ENCODE assay signal across 32 cellular contexts in genomic region chr17:55258578-55259135, GRCh38. TPM values are rescaled to one million over a fixed set of nuclear protein-coding genes. Genes with fewer than 3 reads are reported as not detected.
"Had no signal": no experiment of that assay in that cellular context is flagged by ENCODE, and none has a peak within 500 bp of the region (broad histone marks: within the 10 kb centered on the region; RNA-seq: fewer than 3 reads in every experiment).

No MANE protein-coding gene starts in this region.

- H3K4me3 Mint-ChIP-seq: naive thymus-derived CD4-positive, alpha-beta T cell; natural killer cell; nephron; neural progenitor cell; stimulated activated memory B cell treated with anti-CD40 and anti-IgM and Interleukin-4, amounts not matched to agents 10 μg/mL and 1 μg/mL and 100 μg/mL, for 72 hours; stimulated activated naive CD8-positive, alpha-beta T cell treated with anti-CD3 and anti-CD28 coated beads, Interleukin-15, amount 100 ng/mL, for 72 hours had no signal

- H2AFZ ChIP-seq: parathyroid adenoma had no signal

- ATAC-seq: naive thymus-derived CD4-positive, alpha-beta T cell; natural killer cell; psoas muscle; right cardiac atrium; sciatic nerve; stimulated activated memory B cell treated with anti-CD40 and anti-IgM and Interleukin-4, amounts not matched to agents 10 μg/mL and 1 μg/mL and 100 μg/mL, for 72 hours; stimulated activated naive CD8-positive, alpha-beta T cell treated with anti-CD3 and anti-CD28 coated beads, Interleukin-15, amount 100 ng/mL, for 72 hours; stimulated activated naive CD8-positive, alpha-beta T cell treated with anti-CD3 and anti-CD28 coated beads, Interleukin-15, Interleukin-2, amounts not matched to agents 100 U/mL and 50 U/mL, for 24 hours had no signal

- H3K4me1 Mint-ChIP-seq: nephron had no signal

- H3K36me3 Mint-ChIP-seq: neural progenitor cell; stimulated activated memory B cell treated with anti-CD40 and anti-IgM and Interleukin-4, amounts not matched to agents 10 μg/mL and 1 μg/mL and 100 μg/mL, for 72 hours had no signal

- H3K36me3 ChIP-seq: neural progenitor cell, ovary, spleen, thoracic aorta, thyroid gland, tibial nerve, upper lobe of left lung, vagina had no signal

- H3K27me3 ChIP-seq: ovary, thyroid gland, vagina had no signal

- H3K27ac Mint-ChIP-seq: naive thymus-derived CD4-positive, alpha-beta T cell; natural killer cell; nephron; neural progenitor cell; progenitor cell of endocrine pancreas; stimulated activated memory B cell treated with anti-CD40 and anti-IgM and Interleukin-4, amounts not matched to agents 10 μg/mL and 1 μg/mL and 100 μg/mL, for 72 hours; stimulated activated naive CD8-positive, alpha-beta T cell treated with anti-CD3 and anti-CD28 coated beads, Interleukin-15, amount 100 ng/mL, for 72 hours had no signal

- H3K9me3 Mint-ChIP-seq: neural progenitor cell; stimulated activated memory B cell treated with anti-CD40 and anti-IgM and Interleukin-4, amounts not matched to agents 10 μg/mL and 1 μg/mL and 100 μg/mL, for 72 hours; stimulated activated naive CD8-positive, alpha-beta T cell treated with anti-CD3 and anti-CD28 coated beads, Interleukin-15, amount 100 ng/mL, for 72 hours had no signal

- FAIRE-seq: urothelium cell line had no signal

- H3K27ac ChIP-seq: neural progenitor cell, ovary, parathyroid adenoma, psoas muscle, spleen, thoracic aorta, thyroid gland, tibial nerve, upper lobe of left lung, vagina had no signal

- H3K9ac ChIP-seq: neural progenitor cell, parathyroid adenoma had no signal

- H3K79me2 ChIP-seq: parathyroid adenoma had no signal

- H3K9me3 ChIP-seq: ovary, psoas muscle, thoracic aorta, thyroid gland, upper lobe of left lung, vagina had no signal

- H3K4me2 ChIP-seq: neural progenitor cell, smooth muscle cell had no signal

- H3K4me3 ChIP-seq: neural progenitor cell, ovary, psoas muscle, skin epidermis, smooth muscle cell, spleen, thoracic aorta, thyroid gland, tibial nerve, upper lobe of left lung, vagina had no signal

- DNase-seq: naive thymus-derived CD4-positive, alpha-beta T cell; natural killer cell; occipital lobe; ovary; posterior cingulate gyrus; psoas muscle; right cardiac atrium; spleen; stimulated activated CD4-positive, alpha-beta T cell treated with anti-CD3 and anti-CD28 coated beads, Interleukin-12 subunit alpha, Interleukin-12 subunit beta, amount 100 ng/mL, for 4 hours; stimulated activated CD4-positive, alpha-beta T cell treated with anti-CD3 and anti-CD28 coated beads, Interleukin-1b, Interleukin-23, amount 100 ng/mL, for 48 hours; stimulated activated CD4-positive, alpha-beta T cell treated with anti-CD3 and anti-CD28 coated beads, Interleukin-4, amount 100 ng/mL, for 1 hour; stimulated activated CD4-positive, alpha-beta T cell treated with anti-CD3 and anti-CD28 coated beads, Interleukin-4, amount 100 ng/mL, for 4 hours; stimulated activated CD8-positive, alpha-beta memory T cell treated with anti-CD3 and anti-CD28 coated beads, Interleukin-4, amount 100 ng/mL, for 48 hours; stimulated activated naive CD4-positive, alpha-beta T cell; stimulated activated naive CD8-positive, alpha-beta T cell treated with anti-CD3 and anti-CD28 coated beads, Interleukin-15, amount 100 ng/mL, for 72 hours; stimulated activated naive CD8-positive, alpha-beta T cell treated with anti-CD3 and anti-CD28 coated beads, Interleukin-15, Interleukin-2, amounts not matched to agents 100 U/mL and 50 U/mL, for 24 hours; substantia nigra; thyroid gland; trophoblast cell; upper lobe of left lung had no signal

RNA-seq across cellular contexts. Expression of gene HLF, which starts 6.1 kb away (rescaled TPM):
- total RNA-seq: smooth muscle cell had no signal
